20 cellular contexts compared by ENCODE assay signal in the genomic region with DNA sequence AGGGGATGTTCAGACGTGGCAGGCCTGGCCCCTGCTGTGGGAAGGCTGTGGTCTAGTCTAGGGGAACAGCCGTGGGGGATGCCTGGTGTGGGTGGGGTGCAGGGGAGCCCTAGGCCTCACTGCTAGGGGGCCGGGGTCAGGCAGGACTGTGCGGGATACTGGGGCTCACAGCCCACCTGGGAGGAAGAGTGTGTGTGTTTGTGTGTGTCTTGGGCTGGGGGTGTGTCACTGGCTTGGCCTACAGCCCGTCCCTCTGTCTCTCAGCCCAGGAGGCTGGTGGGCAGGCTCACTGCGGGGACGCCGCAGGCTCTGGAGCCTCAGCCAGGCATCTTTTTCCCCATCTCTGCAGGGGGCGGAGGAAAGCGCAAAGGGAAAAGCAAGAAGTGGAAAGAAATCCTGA.
"Had no signal": no experiment of that assay in that cellular context is flagged by ENCODE, and none has a peak within 500 bp of the region (broad histone marks: within the 10 kb centered on the region; RNA-seq: fewer than 3 reads in every experiment).

No MANE protein-coding gene starts in this region.

- H3K4me1 ChIP-seq: sigmoid colon, uterus had no signal

- DNase-seq: cerebellar nuclear complex; effector memory CD8-positive, alpha-beta T cell; foreskin melanocyte; head of caudate nucleus; kidney; left cardiac atrium; left ventricle myocardium superior; mesendoderm; natural killer cell; sigmoid colon; stimulated activated naive CD4-positive, alpha-beta T cell treated with Interleukin-2 at 50 U/mL for 16 hours; tibial artery; upper lobe of left lung; uterus had no signal

- FAIRE-seq: colon, kidney had no signal

- H3K27me3 ChIP-seq: hepatocyte, right atrium auricular region, sigmoid colon, tibial artery, upper lobe of left lung, uterus had no signal

- H3K4me3 ChIP-seq: hepatocyte, lung, right atrium auricular region, sigmoid colon, skin epidermis, tibial artery, upper lobe of left lung, uterus had no signal

- H2AFZ ChIP-seq: hepatocyte had no signal

- ATAC-seq: effector memory CD8-positive, alpha-beta T cell; left cardiac atrium; left ventricle myocardium superior; natural killer cell had no signal

- H3K27ac ChIP-seq: hepatocyte, right atrium auricular region, sigmoid colon, skin epidermis, tibial artery, uterus had no signal

- H3K27me3 Mint-ChIP-seq: effector memory CD8-positive, alpha-beta T cell had no signal

- H3K4me2 ChIP-seq: hepatocyte had no signal

- H3K4me3 Mint-ChIP-seq: dendritic cell treated with granulocyte-macrophage colony-stimulating factor and Interleukin-4, amounts not matched to agents 40 ng/mL and 50 ng/mL, for 4 days; effector memory CD8-positive, alpha-beta T cell; natural killer cell had no signal

- H3K9me3 ChIP-seq: right atrium auricular region, sigmoid colon, tibial artery, upper lobe of left lung, uterus had no signal

- H3K27ac Mint-ChIP-seq: dendritic cell treated with granulocyte-macrophage colony-stimulating factor and Interleukin-4, amounts not matched to agents 40 ng/mL and 50 ng/mL, for 4 days; effector memory CD8-positive, alpha-beta T cell; natural killer cell had no signal

- H3K36me3 Mint-ChIP-seq: natural killer cell had no signal

- H3K9me3 Mint-ChIP-seq: dendritic cell treated with granulocyte-macrophage colony-stimulating factor and Interleukin-4, amounts not matched to agents 40 ng/mL and 50 ng/mL, for 4 days; effector memory CD8-positive, alpha-beta T cell; natural killer cell had no signal

- H3K36me3 ChIP-seq: sigmoid colon, uterus had no signal
